Comparison of ENCODE assay signal across 11 cellular contexts in genomic region chr12:953776-954175, GRCh38. TPM values are rescaled to one million over a fixed set of nuclear protein-coding genes. Genes with fewer than 3 reads are reported as not detected.
DNase-seq lines count a peak whose midpoint lies in the region; ATAC-seq and TF ChIP-seq lines count a peak whose summit lies in the region.
"Had no signal": no experiment of that assay in that cellular context is flagged by ENCODE, and none has a peak within 500 bp of the region (broad histone marks: within the 10 kb centered on the region; RNA-seq: fewer than 3 reads in every experiment).

No MANE protein-coding gene starts in this region.

- H3K4me1 Mint-ChIP-seq in HFFc6 (ENCODE audit: low read depth) (peaks cover 26% of the 10 kb centered on the region), mesothelial cell of epicardium (peaks cover 4% of the 10 kb centered on the region)

- H4K20me1 ChIP-seq in fibroblast of lung (ENCODE audit: control insufficient read depth, extremely low read depth, insufficient read depth, low read length): no peaks in the 10 kb centered on the region

- no peaks in the 10 kb centered on the region for H3K27me3 ChIP-seq in fibroblast of lung (ENCODE audit: control insufficient read depth, insufficient read depth, low read length)

- DNase-seq in AG20443 (ENCODE audit: low spot score) (peak; percentile 39), HFFc6 (peak; percentile 50), RPMI7951 (ENCODE audit: low read depth) (peak; percentile 35), fibroblast of lung (ENCODE audit: low read depth in 2 of 2) (peak; percentile 63 to 79), HuH-7 (ENCODE audit: low spot score) (no peak), mesothelial cell of epicardium (ENCODE audit: low spot score in 2 of 2, unreplicated experiment in 2 of 2) (no peak)
- no peak for DNase-seq in activated effector memory CD4-positive, alpha-beta T cell treated with anti-CD3 and anti-CD28 coated beads, Interleukin-2, amount 50 U/mL, for 16 hours
- DNase-seq: DMS79 treated with DMSO at 0.1 percent for 48 hours had no signal

- H3K4me2 ChIP-seq in fibroblast of lung (ENCODE audit: extremely low read depth, insufficient read depth, low read length): no peak overlapping the region

- no peak for TF ChIP-seq CTCF in HFFc6 (IDR thresholded peaks at IDR 0.05)
- no peak for TF ChIP-seq CTCF in fibroblast of lung (conservative IDR thresholded peaks at IDR 0.05 in 1 of 2, IDR thresholded peaks at IDR 0.05 in 1 of 2; ENCODE audit: low read depth in 1 of 2, low read length in 2 of 2)
- no peak for TF ChIP-seq CTCF in mesothelial cell of epicardium (IDR thresholded peaks at IDR 0.05; ENCODE audit: unreplicated experiment)

- peaks cover under 1% of the 10 kb centered on the region for H3K79me2 ChIP-seq in fibroblast of lung (ENCODE audit: control insufficient read depth, insufficient read depth, low read length)
- H3K79me2 ChIP-seq: parathyroid adenoma had no signal

- peaks cover 3% of the 10 kb centered on the region; the same call in 1 of the 2 replicates for H3K9me3 Mint-ChIP-seq in HFFc6
- no peaks in the 10 kb centered on the region for H3K9me3 Mint-ChIP-seq in mesothelial cell of epicardium

- peak overlapping the region; percentile 11 for H2AFZ ChIP-seq in fibroblast of lung (ENCODE audit: low read length)

- no peaks in the 10 kb centered on the region for H3K9me3 ChIP-seq in fibroblast of lung (ENCODE audit: control insufficient read depth, insufficient read depth, low read depth, low read length)

- H3K36me3 Mint-ChIP-seq in HFFc6 (ENCODE audit: low read depth): peaks cover 6% of the 10 kb centered on the region
- no peaks in the 10 kb centered on the region for H3K36me3 Mint-ChIP-seq in mesothelial cell of epicardium

- H3K27me3 Mint-ChIP-seq in HFFc6 (ENCODE audit: insufficient read depth): peaks cover 5% of the 10 kb centered on the region; the same call in 1 of the 2 replicates
- no peaks in the 10 kb centered on the region for H3K27me3 Mint-ChIP-seq in mesothelial cell of epicardium (ENCODE audit: low read depth)

- no peak for ATAC-seq in GM18511 (IDR thresholded peaks at IDR 0.05; ENCODE audit: unreplicated experiment)
- ATAC-seq: Right ventricle myocardium inferior had no signal

- H3K4me3 ChIP-seq in fibroblast of lung (replicated peaks in 1 of 4; ENCODE audit: control extremely low read depth in 1 of 4, insufficient read depth in 1 of 4, low read depth in 3 of 4, low read length in 4 of 4): no peak overlapping the region

- H3K4me3 Mint-ChIP-seq in HFFc6 (peak overlapping the region; percentile 20), mesothelial cell of epicardium (no peak overlapping the region)

- peaks cover 5% of the 10 kb centered on the region for H3K4me1 ChIP-seq in fibroblast of lung (ENCODE audit: control insufficient read depth, extremely low read depth, insufficient read depth, low read length)
- H3K4me1 ChIP-seq: parathyroid adenoma had no signal

- H3K27ac ChIP-seq in fibroblast of lung (ENCODE audit: insufficient read depth, low read length): peak overlapping the region; percentile 44
- H3K27ac ChIP-seq: parathyroid adenoma had no signal

- H3K27ac Mint-ChIP-seq in HFFc6 (peak overlapping the region; percentile 74), mesothelial cell of epicardium (no peak overlapping the region)

- no peak overlapping the region for H3K9ac ChIP-seq in fibroblast of lung (ENCODE audit: insufficient read depth, low read length)
- H3K9ac ChIP-seq: parathyroid adenoma had no signal

- H3K36me3 ChIP-seq in fibroblast of lung (ENCODE audit: control insufficient read depth, insufficient read depth, low read length): no peaks in the 10 kb centered on the region

RNA-seq across cellular contexts. Expression of gene RAD52, which starts 4.3 kb away (rescaled TPM):
- total RNA-seq in HFFc6 (2021; fragmentation: NEBNext Ultra II Directional; extraction: Animal tissue kit (Norgen Biotek cat#: 25700)): 10 to 100 TPM in 2 of 6 experiments, 1 to 10 TPM in 4; 8.6 to 10.9 (median 9.2) TPM
- 4.4 and 4.8 TPM in 2 replicates for total RNA-seq in RPMI7951 (2014; rRNA removed; shearing (Covaris generic))
- 12.6 and 19.2 TPM in 2 replicates for total RNA-seq in fibroblast of lung
- polyA plus RNA-seq in fibroblast of lung: 7.3 and 9.2 TPM in 2 replicates
- 4.9 and 5.3 TPM in 2 replicates for polyA plus RNA-seq in fibroblast of lung (2012)
- 0.63 and 7.3 TPM in 2 replicates for polyA minus RNA-seq in fibroblast of lung (ENCODE audit: low replicate concordance)
- 21.6 to 25.0 TPM (median 23.4 TPM) in 3 replicates for total RNA-seq in mesothelial cell of epicardium

RNA-seq across cellular contexts. Expression of gene ERC1, which starts 37.2 kb away (rescaled TPM):
- 10 to 100 TPM; 44.1 to 48.9 (median 47.9) TPM for total RNA-seq in HFFc6 (2021; fragmentation: NEBNext Ultra II Directional; extraction: Animal tissue kit (Norgen Biotek cat#: 25700))
- total RNA-seq in RPMI7951 (2014; rRNA removed; shearing (Covaris generic)): 9.7 and 11.7 TPM in 2 replicates
- total RNA-seq in fibroblast of lung (34.5 and 46.5 TPM in 2 replicates), mesothelial cell of epicardium (65.6 to 69.0 TPM (median 66.1 TPM) in 3 replicates)
- polyA plus RNA-seq in fibroblast of lung: 19.7 and 22.0 TPM in 2 replicates
- polyA plus RNA-seq in fibroblast of lung (2012): 17.5 and 24.4 TPM in 2 replicates
- 46.3 and 58.6 TPM in 2 replicates for polyA minus RNA-seq in fibroblast of lung (ENCODE audit: low replicate concordance)

Comparison
In these comparisons a context has a peak if more than half of its experiments do, and no peak if none do; other contexts are left out.
1. DNase-seq: peak in AG20443 (single experiment), HFFc6 (single experiment), RPMI7951 (single experiment) and fibroblast of lung (2 of 2); none in HuH-7 (single experiment), activated effector memory CD4-positive, alpha-beta T cell treated with anti-CD3 and anti-CD28 coated beads, Interleukin-2, amount 50 U/mL, for 16 hours (single experiment) and mesothelial cell of epicardium (0 of 2).